14 cellular contexts compared by ENCODE assay signal in genomic region chr6:137754366-137754765, GRCh38.
DNase-seq lines count a peak whose midpoint lies in the region; ATAC-seq lines count a peak whose summit lies in the region.
"Had no signal": no experiment of that assay in that cellular context is flagged by ENCODE, and none has a peak within 500 bp of the region (broad histone marks: within the 10 kb centered on the region; RNA-seq: fewer than 3 reads in every experiment).

No MANE protein-coding gene starts in this region.

- peak overlapping the region; percentile 84 for H3K27ac Mint-ChIP-seq in stimulated activated naive B cell treated with anti-CD40 and anti-IgM and Interleukin-4, amounts not matched to agents 10 μg/mL and 1 μg/mL and 100 μg/mL, for 72 hours
- peak overlapping the region in 3 of 10 donors; percentile 12 to 66 (median 59) for H3K27ac Mint-ChIP-seq in naive thymus-derived CD8-positive, alpha-beta T cell

- H3K4me3 Mint-ChIP-seq in stimulated activated naive B cell treated with anti-CD40 and anti-IgM and Interleukin-4, amounts not matched to agents 10 μg/mL and 1 μg/mL and 100 μg/mL, for 72 hours, result peak overlapping the region; percentile 66 to 68
- peak overlapping the region in 1 of 10 donors; percentile 53 for H3K4me3 Mint-ChIP-seq in naive thymus-derived CD8-positive, alpha-beta T cell

- DNase-seq in NAMALWA (ENCODE audit: low spot score) (peak; percentile 25), AG20443 (ENCODE audit: low spot score) (no peak)
- no peak for DNase-seq in stimulated activated naive B cell treated with anti-CD40 and anti-IgM and Interleukin-4, amounts not matched to agents 10 μg/mL and 1 μg/mL and 100 μg/mL, for 72 hours
- no peak for DNase-seq in activated T-cell treated with anti-CD3 and anti-CD28 coated beads, Interleukin-2, amount 50 U/mL, for 48 hours
- no peak for DNase-seq in naive thymus-derived CD8-positive, alpha-beta T cell
- DNase-seq: activated CD4-positive, alpha-beta T cell treated with anti-CD3 and anti-CD28 coated beads, Interleukin-2, amount 50 U/mL, for 1 hour; activated gamma-delta T cell treated with Interleukin-2 at 50 U/mL for 16 hours; DND-41; KG1; sigmoid colon; uterus had no signal

- H3K4me1 Mint-ChIP-seq in stimulated activated naive B cell treated with anti-CD40 and anti-IgM and Interleukin-4, amounts not matched to agents 10 μg/mL and 1 μg/mL and 100 μg/mL, for 72 hours, result peaks cover 38 to 63% of the 10 kb centered on the region in 2 donors
- H3K4me1 Mint-ChIP-seq in naive thymus-derived CD8-positive, alpha-beta T cell, result peaks cover 0 to 29% (median 0%) of the 10 kb centered on the region in 4 donors

- ATAC-seq in GM18907 (IDR thresholded peaks at IDR 0.05; ENCODE audit: unreplicated experiment) (peak; percentile 57), HG02763 (IDR thresholded peaks at IDR 0.05; ENCODE audit: unreplicated experiment) (peak; percentile 50)
- ATAC-seq in stimulated activated naive B cell treated with anti-CD40 and anti-IgM and Interleukin-4, amounts not matched to agents 10 μg/mL and 1 μg/mL and 100 μg/mL, for 72 hours (replicated peaks), result peak; percentile 92 to 93
- ATAC-seq in naive thymus-derived CD8-positive, alpha-beta T cell, result no peak
- ATAC-seq: esophagus mucosa had no signal

- peaks cover 5 to 6% of the 10 kb centered on the region in 2 donors for H3K9me3 Mint-ChIP-seq in stimulated activated naive B cell treated with anti-CD40 and anti-IgM and Interleukin-4, amounts not matched to agents 10 μg/mL and 1 μg/mL and 100 μg/mL, for 72 hours
- H3K9me3 Mint-ChIP-seq in naive thymus-derived CD8-positive, alpha-beta T cell, result no peaks in the 10 kb centered on the region

- POLR2A ChIA-PET in naive thymus-derived CD8-positive, alpha-beta T cell (lab: Charles Lee), result no interaction called here

- peaks cover 3 to 6% of the 10 kb centered on the region in 2 donors for H3K36me3 Mint-ChIP-seq in stimulated activated naive B cell treated with anti-CD40 and anti-IgM and Interleukin-4, amounts not matched to agents 10 μg/mL and 1 μg/mL and 100 μg/mL, for 72 hours
- peaks cover 0 to 8% (median 0%) of the 10 kb centered on the region in 3 donors for H3K36me3 Mint-ChIP-seq in naive thymus-derived CD8-positive, alpha-beta T cell

- no peaks in the 10 kb centered on the region for H3K27me3 Mint-ChIP-seq in stimulated activated naive B cell treated with anti-CD40 and anti-IgM and Interleukin-4, amounts not matched to agents 10 μg/mL and 1 μg/mL and 100 μg/mL, for 72 hours
- H3K27me3 Mint-ChIP-seq in naive thymus-derived CD8-positive, alpha-beta T cell, result peaks cover 5 to 17% (median 11%) of the 10 kb centered on the region in 5 donors

Comparison
In these comparisons a context has a peak if more than half of its experiments do, and no peak if none do; other contexts are left out.
1. ATAC-seq: peak in GM18907 (single experiment), HG02763 (single experiment) and stimulated activated naive B cell treated with anti-CD40 and anti-IgM and Interleukin-4, amounts not matched to agents 10 μg/mL and 1 μg/mL and 100 μg/mL, for 72 hours (2 of 2); none in naive thymus-derived CD8-positive, alpha-beta T cell (0 of 2).